Comparison of ENCODE assay signal across 23 cellular contexts in the genomic region with DNA sequence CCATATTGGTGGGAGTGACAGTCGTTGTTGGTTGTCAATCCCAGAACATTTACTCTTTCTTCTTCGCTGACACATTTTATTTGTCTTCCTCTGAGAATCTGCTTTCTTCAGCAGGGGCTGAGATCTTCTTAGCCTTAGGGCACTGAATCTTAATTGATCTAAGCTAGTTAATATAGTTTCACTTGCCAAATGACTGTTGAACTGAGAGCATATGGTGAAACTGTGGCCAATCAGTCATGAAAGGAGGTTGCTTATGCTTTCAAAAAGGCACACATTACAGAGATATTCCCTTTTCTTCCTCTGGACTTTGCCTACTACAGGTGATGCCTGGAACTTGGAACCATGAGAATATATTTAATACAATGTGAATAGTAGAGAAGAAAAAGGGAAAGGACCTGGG.
"Had no signal": no experiment of that assay in that cellular context is flagged by ENCODE, and none has a peak within 500 bp of the region (broad histone marks: within the 10 kb centered on the region; RNA-seq: fewer than 3 reads in every experiment).

No MANE protein-coding gene starts in this region.

- H3K9me3 ChIP-seq: gastrocnemius medialis, neutrophil, right lobe of liver, tibial nerve had no signal

- H3K4me3 ChIP-seq: gastrocnemius medialis, right lobe of liver, tibial nerve had no signal

- H3K27me3 ChIP-seq: brain microvascular endothelial cell, gastrocnemius medialis, neutrophil, right lobe of liver, tibial nerve had no signal

- H3K27ac Mint-ChIP-seq: activated T-cell treated with anti-CD3 and anti-CD28 coated beads, Interleukin-2, amount 50 U/mL, for 24 hours; effector memory CD8-positive, alpha-beta T cell; nephron had no signal

- H3K4me3 Mint-ChIP-seq: activated T-cell treated with anti-CD3 and anti-CD28 coated beads, Interleukin-2, amount 50 U/mL, for 24 hours; effector memory CD8-positive, alpha-beta T cell; nephron had no signal

- DNase-seq: activated CD4-positive, alpha-beta T cell treated with anti-CD3 and anti-CD28 coated beads for 48 hours; activated CD4-positive, alpha-beta T cell treated with anti-CD3 and anti-CD28 coated beads, Interleukin-2, amount 50 U/mL, for 48 hours; activated CD8-positive, alpha-beta memory T cell treated with anti-CD3 and anti-CD28 coated beads for 24 hours; activated CD8-positive, alpha-beta memory T cell treated with anti-CD3 and anti-CD28 coated beads, Interleukin-2, amount 50 U/mL, for 48 hours; activated gamma-delta T cell treated with Interleukin-2 at 50 U/mL for 16 hours; activated naive CD4-positive, alpha-beta T cell treated with anti-CD3 and anti-CD28 coated beads, Interleukin-2, amount 50 U/mL, for 16 hours; activated T-cell treated with anti-CD3 and anti-CD28 coated beads, Interleukin-2, amount 50 U/mL, for 24 hours; amniotic stem cell; brain microvascular endothelial cell; cortex of kidney; effector memory CD8-positive, alpha-beta T cell; erythroblast; gastrocnemius medialis; glutamatergic neuron; left ventricle myocardium superior; right lobe of liver; stimulated activated CD4-positive, alpha-beta T cell treated with anti-CD3 and anti-CD28 coated beads, Interleukin-2, amount 100 ng/mL, for 48 hours; stimulated activated naive CD4-positive, alpha-beta T cell treated with Interleukin-2 at 50 U/mL for 16 hours had no signal

- H3K27me3 Mint-ChIP-seq: activated T-cell treated with anti-CD3 and anti-CD28 coated beads, Interleukin-2, amount 50 U/mL, for 24 hours; effector memory CD8-positive, alpha-beta T cell had no signal

- H3K27ac ChIP-seq: brain microvascular endothelial cell, gastrocnemius medialis, neutrophil, right lobe of liver, tibial nerve had no signal

- H3K4me1 ChIP-seq: gastrocnemius medialis, right lobe of liver, tibial nerve had no signal

- H3K36me3 ChIP-seq: brain microvascular endothelial cell, gastrocnemius medialis, neutrophil, right lobe of liver, tibial nerve had no signal

- ATAC-seq: effector memory CD8-positive, alpha-beta T cell; gastrocnemius medialis; left ventricle myocardium superior; right lobe of liver had no signal

- FAIRE-seq: astrocyte, islet of Langerhans had no signal

- H3K4me1 Mint-ChIP-seq: nephron had no signal

- H3K9me3 Mint-ChIP-seq: effector memory CD8-positive, alpha-beta T cell had no signal
